ENCODE assay signal across 9 cellular contexts in genomic region chr1:39195166-39196111, GRCh38. TPM values are rescaled to one million over a fixed set of nuclear protein-coding genes. Genes with fewer than 3 reads are reported as not detected.
A peak's percentile ranks its signal among the peaks of the same experiment; 100 is the strongest.
DNase-seq lines count a peak whose midpoint lies in the region; ATAC-seq and TF ChIP-seq lines count a peak whose summit lies in the region.
"Had no signal": no experiment of that assay in that cellular context is flagged by ENCODE, and none has a peak within 500 bp of the region (broad histone marks: within the 10 kb centered on the region; RNA-seq: fewer than 3 reads in every experiment).

No MANE protein-coding gene starts in this region.

- H3K4me2 ChIP-seq in SU-DHL-6 (ENCODE audit: low read depth, low read length, poor library complexity, severe bottlenecking) (peak overlapping the region; percentile 86), skeletal muscle satellite cell (ENCODE audit: low read length) (peak overlapping the region; percentile 67)

- H3F3A ChIP-seq in SU-DHL-6 (ENCODE audit: insufficient read depth), result peaks cover 23% of the 10 kb centered on the region

- no peaks in the 10 kb centered on the region for H4K20me1 ChIP-seq in SU-DHL-6 (ENCODE audit: low read depth, low read length)

- no peaks in the 10 kb centered on the region for H3K27me3 ChIP-seq in SU-DHL-6 (ENCODE audit: low read length)
- no peaks in the 10 kb centered on the region for H3K27me3 ChIP-seq in skeletal muscle satellite cell (ENCODE audit: control insufficient read depth, insufficient read depth, low read length)

- H3K27ac ChIP-seq in SU-DHL-6 (ENCODE audit: low read depth, low read length) (peak overlapping the region; percentile 93), epithelial cell of prostate (peak overlapping the region; percentile 98)

- H3K9ac ChIP-seq in SU-DHL-6 (ENCODE audit: low read length) (peak overlapping the region; percentile 57), skeletal muscle satellite cell (ENCODE audit: low read depth, low read length) (peak overlapping the region; percentile 55)

- no peaks in the 10 kb centered on the region for H3K79me2 ChIP-seq in SU-DHL-6 (ENCODE audit: insufficient read depth, low read length)

- ATAC-seq in GM19395 (IDR thresholded peaks at IDR 0.05; ENCODE audit: unreplicated experiment), result no peak

- TF ChIP-seq CTCF in GM12865 (IDR thresholded peaks at IDR 0.05; ENCODE audit: insufficient read depth, low read depth, low read length, missing control alignments) (no peak), SU-DHL-6 (IDR thresholded peaks at IDR 0.05; ENCODE audit: insufficient read depth, low read length, poor library complexity, severe bottlenecking) (no peak)

- H3K9me3 ChIP-seq in SU-DHL-6 (ENCODE audit: insufficient read depth, low read length) (no peaks in the 10 kb centered on the region), skeletal muscle satellite cell (replicated peaks; ENCODE audit: low read length) (no peaks in the 10 kb centered on the region)

- H2AFZ ChIP-seq in SU-DHL-6 (ENCODE audit: low read depth, low read length, severe bottlenecking), result peak overlapping the region; percentile 24

- H3K9me2 ChIP-seq in SU-DHL-6 (replicated peaks; ENCODE audit: insufficient read depth, low read length), result no peaks in the 10 kb centered on the region

- DNase-seq in GM12865 (ENCODE audit: low read depth), result peak; percentile 57
- no peak for DNase-seq in epithelial cell of prostate (ENCODE audit: low read depth, low spot score)
- DNase-seq in NCI-H1930 (lab: John Stamatoyannopoulos, UW), result no peak
- no peak for DNase-seq in NCI-H2029 (lab: John Stamatoyannopoulos, UW)
- no peak for DNase-seq in DMS153 treated with DMSO at 0.1 percent for 48 hours (lab: John Stamatoyannopoulos, UW; ENCODE audit: unreplicated experiment)

- H3K36me3 ChIP-seq in SU-DHL-6 (ENCODE audit: low read length) (no peaks in the 10 kb centered on the region), skeletal muscle satellite cell (ENCODE audit: insufficient read depth, low read length) (no peaks in the 10 kb centered on the region)

- H3K4me3 ChIP-seq in GM12865 (ENCODE audit: low read depth, low read length) (no peak overlapping the region), SU-DHL-6 (ENCODE audit: insufficient read depth, low read length, poor library complexity, severe bottlenecking) (no peak overlapping the region), skeletal muscle satellite cell (ENCODE audit: low read length) (peak overlapping the region; percentile 23)
- H3K4me3 ChIP-seq: lung had no signal

- peaks cover 59% of the 10 kb centered on the region for H3K4me1 ChIP-seq in skeletal muscle satellite cell (ENCODE audit: control insufficient read depth, insufficient read depth, low read length)

RNA-seq across cellular contexts. Expression of gene MACF1, which starts 9.1 kb away (rescaled TPM):
- total RNA-seq in skeletal muscle satellite cell (2012; rRNA removed), result 124 and 151 TPM in 2 replicates
